Comparison of ENCODE assay signal across 1 cellular context in the genomic region with DNA sequence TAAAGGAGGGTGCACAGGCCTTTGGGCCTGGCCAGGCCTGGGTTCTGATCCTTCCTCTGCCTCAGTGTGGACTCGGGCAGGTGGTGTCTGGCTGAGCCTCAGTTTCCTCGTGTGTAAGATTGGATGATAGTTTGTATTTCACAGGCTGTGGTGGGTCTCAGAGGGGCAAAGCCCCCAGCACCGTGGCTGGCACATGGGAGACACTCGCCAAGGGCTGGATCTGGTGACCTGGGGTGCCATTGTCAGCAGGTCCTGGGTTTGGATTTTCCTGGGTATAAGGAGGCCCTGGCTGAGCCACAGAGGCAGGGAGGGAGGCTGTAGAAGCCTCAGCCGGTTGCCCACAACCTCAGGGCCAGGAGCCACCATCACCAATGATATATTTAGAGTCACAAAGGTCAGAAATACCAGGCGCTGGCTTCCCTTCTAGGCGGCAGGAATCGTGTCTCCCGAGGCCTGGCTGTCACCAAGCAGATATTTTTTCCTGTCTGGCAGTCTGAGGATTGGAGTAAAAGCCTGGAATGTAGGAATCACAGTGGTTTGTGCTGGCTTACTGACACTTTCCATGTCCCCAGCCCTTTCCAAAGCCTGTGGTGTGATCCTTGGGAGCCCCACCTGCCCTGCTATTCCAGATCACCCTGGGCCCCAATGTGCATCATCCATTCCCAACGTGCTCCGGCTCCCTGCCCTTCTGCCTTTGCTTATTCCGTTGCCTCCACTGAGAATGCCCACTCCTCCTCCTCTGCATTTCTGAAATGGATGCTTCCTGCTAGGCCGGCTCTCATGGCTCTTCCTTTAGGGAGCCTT.
TF ChIP-seq lines count a peak whose summit lies in the region.

No MANE protein-coding gene starts in this region.

TF ChIP-seq in SK-N-SH, 30 proteins besides CTCF, POLR2A, EP300 and RAD21 (continued from another document):
- TF ChIP-seq, protein P1, sequence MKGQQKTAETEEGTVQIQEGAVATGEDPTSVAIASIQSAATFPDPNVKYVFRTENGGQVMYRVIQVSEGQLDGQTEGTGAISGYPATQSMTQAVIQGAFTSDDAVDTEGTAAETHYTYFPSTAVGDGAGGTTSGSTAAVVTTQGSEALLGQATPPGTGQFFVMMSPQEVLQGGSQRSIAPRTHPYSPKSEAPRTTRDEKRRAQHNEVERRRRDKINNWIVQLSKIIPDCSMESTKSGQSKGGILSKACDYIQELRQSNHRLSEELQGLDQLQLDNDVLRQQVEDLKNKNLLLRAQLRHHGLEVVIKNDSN (IDR thresholded peaks at IDR 0.05; ENCODE audit: borderline replicate concordance, low read depth): no peak
- TF ChIP-seq YY1 (IDR thresholded peaks at IDR 0.05; ENCODE audit: low read depth): no peak
